ENCODE assay signal across 18 cellular contexts in genomic region chr1:230288641-230289349, GRCh38.
DNase-seq lines count a peak whose midpoint lies in the region; ATAC-seq and TF ChIP-seq lines count a peak whose summit lies in the region.
"Had no signal": no experiment of that assay in that cellular context is flagged by ENCODE, and none has a peak within 500 bp of the region (broad histone marks: within the 10 kb centered on the region; RNA-seq: fewer than 3 reads in every experiment).

No MANE protein-coding gene starts in this region.

- peaks cover 11% of the 10 kb centered on the region for H3K4me1 Mint-ChIP-seq in activated CD8-positive, alpha-beta T cell treated with anti-CD3 and anti-CD28 coated beads for 36 hours (ENCODE audit: low read depth)
- peaks cover 7% of the 10 kb centered on the region for H3K4me1 Mint-ChIP-seq in activated CD8-positive, alpha-beta T cell treated with anti-CD3 and anti-CD28 coated beads, Interleukin-2, amount 10 ng/mL, durations not matched to agents 7 days and 5 days (ENCODE audit: low read depth)

- peaks cover 3% of the 10 kb centered on the region for H3K36me3 Mint-ChIP-seq in activated CD8-positive, alpha-beta T cell treated with anti-CD3 and anti-CD28 coated beads for 36 hours (ENCODE audit: low read depth)
- peaks cover 6% of the 10 kb centered on the region for H3K36me3 Mint-ChIP-seq in activated CD8-positive, alpha-beta T cell treated with anti-CD3 and anti-CD28 coated beads, Interleukin-2, amount 10 ng/mL, durations not matched to agents 7 days and 5 days (ENCODE audit: low read depth)

- no peak for TF ChIP-seq CTCF in activated CD8-positive, alpha-beta T cell treated with anti-CD3 and anti-CD28 coated beads for 36 hours (IDR thresholded peaks at IDR 0.05)
- TF ChIP-seq CTCF in Panc1 (IDR thresholded peaks at IDR 0.05) (no peak), fibroblast of pulmonary artery (IDR thresholded peaks at IDR 0.05; ENCODE audit: low read length, missing control alignments) (no peak), sigmoid colon (IDR thresholded peaks at IDR 0.05) (no peak)

- H3K27me3 Mint-ChIP-seq in activated CD8-positive, alpha-beta T cell treated with anti-CD3 and anti-CD28 coated beads for 36 hours: peaks cover 6% of the 10 kb centered on the region
- peaks cover 18% of the 10 kb centered on the region for H3K27me3 Mint-ChIP-seq in activated CD8-positive, alpha-beta T cell treated with anti-CD3 and anti-CD28 coated beads, Interleukin-2, amount 10 ng/mL, durations not matched to agents 7 days and 5 days (ENCODE audit: low read depth)

- DNase-seq in activated CD8-positive, alpha-beta T cell treated with anti-CD3 and anti-CD28 coated beads for 36 hours: no peak
- no peak for DNase-seq in activated CD8-positive, alpha-beta T cell treated with anti-CD3 and anti-CD28 coated beads, Interleukin-2, amount 10 ng/mL, durations not matched to agents 7 days and 5 days
- DNase-seq in Panc1 (ENCODE audit: low read depth, low spot score) (no peak), fibroblast of pulmonary artery (ENCODE audit: low read depth) (peak; percentile 23), sigmoid colon (peak; percentile 29), DMS114 treated with DMSO at 0.1 percent for 48 hours (lab: John Stamatoyannopoulos, UW; ENCODE audit: unreplicated experiment) (no peak)
- DNase-seq: activated CD4-positive, alpha-beta T cell treated with anti-CD3 and anti-CD28 coated beads, Interleukin-2, amount 50 U/mL, for 4 hours; activated naive CD8-positive, alpha-beta T cell treated with anti-CD3 and anti-CD28 coated beads, Interleukin-2, amount 50 U/mL, for 24 hours; activated T-cell treated with anti-CD3 and anti-CD28 coated beads, Interleukin-2, amount 50 U/mL, for 72 hours; DMS79 treated with DMSO at 0.1 percent for 48 hours; foreskin fibroblast; nephron progenitor cell; retina; uterus had no signal

- intact Hi-C loops in activated CD8-positive, alpha-beta T cell treated with anti-CD3 and anti-CD28 coated beads for 36 hours (cut with micrococcal nuclease): no loop called here
- intact Hi-C loops in Panc1 (cut with micrococcal nuclease; ENCODE audit: unreplicated experiment): no loop called here
- intact Hi-C loops in sigmoid colon (cut with DNase I): no loop called here

- TF ChIP-seq EP300 in sigmoid colon (IDR thresholded peaks at IDR 0.05): no peak

- in situ Hi-C loops in Panc1 (cut with HindIII; ENCODE audit: low pct_unique_long_range_greater_than_20kb, low sequenced_read_pairs): no loop called here

- 88 to 92% methylated on average over 14 of the region's 14 CpGs for WGBS in sigmoid colon, 2 donors

- CTCF ChIA-PET in activated CD8-positive, alpha-beta T cell treated with anti-CD3 and anti-CD28 coated beads for 36 hours (lab: Charles Lee): interaction anchor here (0.8 kb wide), 1 partner anchor 122 kb away, joined by 4 read pairs; no protein-coding TSS in a partner anchor
- CTCF ChIA-PET in activated CD8-positive, alpha-beta T cell treated with anti-CD3 and anti-CD28 coated beads, Interleukin-2, amount 10 ng/mL, durations not matched to agents 7 days and 5 days (lab: Charles Lee): no interaction called here
- CTCF ChIA-PET in Panc1 (lab: Charles Lee): no interaction called here

- no peaks in the 10 kb centered on the region for H3K9me3 ChIP-seq in Panc1 (ENCODE audit: control insufficient read depth, insufficient read depth, low read depth, low read length)
- no peaks in the 10 kb centered on the region for H3K9me3 ChIP-seq in sigmoid colon
- H3K9me3 ChIP-seq: uterus had no signal

- BruUV-seq in Panc1 (replicated peaks; lab: Mats Ljungman, UMichigan): no TSS peak

- H3K27ac ChIP-seq in Panc1 (ENCODE audit: low read length) (no peak overlapping the region), sigmoid colon (no peak overlapping the region)
- H3K27ac ChIP-seq: SK-N-MC, uterus had no signal

- no peak overlapping the region for H3K4me3 ChIP-seq in Panc1 (ENCODE audit: low read depth in 2 of 2, low read length in 2 of 2)
- no peak overlapping the region for H3K4me3 ChIP-seq in fibroblast of pulmonary artery (replicated peaks; ENCODE audit: low read depth, low read length)
- no peak overlapping the region for H3K4me3 ChIP-seq in sigmoid colon
- H3K4me3 ChIP-seq: lung, SK-N-MC, uterus had no signal

- no peaks in the 10 kb centered on the region for H3K36me3 ChIP-seq in Panc1 (ENCODE audit: control insufficient read depth, insufficient read depth, low read length)
- H3K36me3 ChIP-seq in sigmoid colon: no peaks in the 10 kb centered on the region
- H3K36me3 ChIP-seq: uterus had no signal

- H3K4me3 Mint-ChIP-seq in activated CD8-positive, alpha-beta T cell treated with anti-CD3 and anti-CD28 coated beads for 36 hours: no peak overlapping the region
- no peak overlapping the region for H3K4me3 Mint-ChIP-seq in activated CD8-positive, alpha-beta T cell treated with anti-CD3 and anti-CD28 coated beads, Interleukin-2, amount 10 ng/mL, durations not matched to agents 7 days and 5 days
- H3K4me3 Mint-ChIP-seq: activated naive CD8-positive, alpha-beta T cell treated with anti-CD3 and anti-CD28 coated beads, Interleukin-2, amount 50 U/mL, for 24 hours; activated T-cell treated with anti-CD3 and anti-CD28 coated beads, Interleukin-2, amount 50 U/mL, for 72 hours; nephron progenitor cell had no signal

- H3K9me3 Mint-ChIP-seq in activated CD8-positive, alpha-beta T cell treated with anti-CD3 and anti-CD28 coated beads for 36 hours: no peaks in the 10 kb centered on the region
- H3K9me3 Mint-ChIP-seq in activated CD8-positive, alpha-beta T cell treated with anti-CD3 and anti-CD28 coated beads, Interleukin-2, amount 10 ng/mL, durations not matched to agents 7 days and 5 days (ENCODE audit: insufficient read depth): no peaks in the 10 kb centered on the region
- H3K9me3 Mint-ChIP-seq: activated naive CD8-positive, alpha-beta T cell treated with anti-CD3 and anti-CD28 coated beads, Interleukin-2, amount 50 U/mL, for 24 hours; activated T-cell treated with anti-CD3 and anti-CD28 coated beads, Interleukin-2, amount 50 U/mL, for 72 hours; nephron progenitor cell had no signal

- no peaks in the 10 kb centered on the region for H3K4me1 ChIP-seq in Panc1 (ENCODE audit: control insufficient read depth, insufficient read depth, low read length)
- H3K4me1 ChIP-seq in sigmoid colon: no peaks in the 10 kb centered on the region
- H3K4me1 ChIP-seq: uterus had no signal

- no peak for TF ChIP-seq POLR2A in sigmoid colon (IDR thresholded peaks at IDR 0.05)

- H3K27me3 ChIP-seq in Panc1 (ENCODE audit: control insufficient read depth, insufficient read depth, low read length): no peaks in the 10 kb centered on the region
- H3K27me3 ChIP-seq in sigmoid colon: peaks cover 0 to 7% (median 0%) of the 10 kb centered on the region in 3 donors
- H3K27me3 ChIP-seq: uterus had no signal

- peak; percentile 12 for ATAC-seq in activated CD8-positive, alpha-beta T cell treated with anti-CD3 and anti-CD28 coated beads for 36 hours
- no peak for ATAC-seq in activated CD8-positive, alpha-beta T cell treated with anti-CD3 and anti-CD28 coated beads, Interleukin-2, amount 10 ng/mL, durations not matched to agents 7 days and 5 days
- ATAC-seq in Panc1: 0 out of 2 replicates have a peak, but pooled peaks have one; percentile 5
- ATAC-seq in GM18868 (IDR thresholded peaks at IDR 0.05; ENCODE audit: unreplicated experiment): no peak
- ATAC-seq in GM19023 (IDR thresholded peaks at IDR 0.05; ENCODE audit: unreplicated experiment): no peak
- ATAC-seq: activated naive CD8-positive, alpha-beta T cell treated with anti-CD3 and anti-CD28 coated beads, Interleukin-2, amount 50 U/mL, for 24 hours had no signal

- POLR2A ChIA-PET in activated CD8-positive, alpha-beta T cell treated with anti-CD3 and anti-CD28 coated beads for 36 hours (lab: Charles Lee): interaction anchor here (0.6 to 0.9 kb wide), 3 partner anchors 9 to 59 kb away, joined by 3 to 7 read pairs (median 3); no protein-coding TSS in a partner anchor
- POLR2A ChIA-PET in activated CD8-positive, alpha-beta T cell treated with anti-CD3 and anti-CD28 coated beads, Interleukin-2, amount 10 ng/mL, durations not matched to agents 7 days and 5 days (lab: Charles Lee): no interaction called here
- POLR2A ChIA-PET in Panc1 (lab: Charles Lee): no interaction called here

- H3K27ac Mint-ChIP-seq in activated CD8-positive, alpha-beta T cell treated with anti-CD3 and anti-CD28 coated beads for 36 hours: no peak overlapping the region
- H3K27ac Mint-ChIP-seq in activated CD8-positive, alpha-beta T cell treated with anti-CD3 and anti-CD28 coated beads, Interleukin-2, amount 10 ng/mL, durations not matched to agents 7 days and 5 days: no peak overlapping the region
- H3K27ac Mint-ChIP-seq: activated naive CD8-positive, alpha-beta T cell treated with anti-CD3 and anti-CD28 coated beads, Interleukin-2, amount 50 U/mL, for 24 hours; activated T-cell treated with anti-CD3 and anti-CD28 coated beads, Interleukin-2, amount 50 U/mL, for 72 hours; nephron progenitor cell had no signal

Comparison
In these comparisons a context has a peak if more than half of its experiments do, and no peak if none do; other contexts are left out.
1. ATAC-seq: peak in activated CD8-positive, alpha-beta T cell treated with anti-CD3 and anti-CD28 coated beads for 36 hours (single experiment) and Panc1 (single experiment); none in activated CD8-positive, alpha-beta T cell treated with anti-CD3 and anti-CD28 coated beads, Interleukin-2, amount 10 ng/mL, durations not matched to agents 7 days and 5 days (single experiment), GM18868 (single experiment) and GM19023 (single experiment).
2. DNase-seq: peak in fibroblast of pulmonary artery (single experiment) and sigmoid colon (single experiment); none in activated CD8-positive, alpha-beta T cell treated with anti-CD3 and anti-CD28 coated beads for 36 hours (single experiment), activated CD8-positive, alpha-beta T cell treated with anti-CD3 and anti-CD28 coated beads, Interleukin-2, amount 10 ng/mL, durations not matched to agents 7 days and 5 days (single experiment), Panc1 (single experiment) and DMS114 treated with DMSO at 0.1 percent for 48 hours (single experiment).